In genomic region chr6:46719099-46719498, GRCh38 we compare ENCODE assay signal across 19 cellular contexts. TPM values are rescaled to one million over a fixed set of nuclear protein-coding genes. Genes with fewer than 3 reads are reported as not detected.
DNase-seq lines count a peak whose midpoint lies in the region; ATAC-seq, FAIRE-seq and TF ChIP-seq lines count a peak whose summit lies in the region.
"Had no signal": no experiment of that assay in that cellular context is flagged by ENCODE, and none has a peak within 500 bp of the region (broad histone marks: within the 10 kb centered on the region; RNA-seq: fewer than 3 reads in every experiment).

No MANE protein-coding gene starts in this region.

- no peak overlapping the region for H3K23ac ChIP-seq in IMR-90 (ENCODE audit: low read depth, low read length)

- FAIRE-seq in bronchial epithelial cell (lab: Jason Lieb, UNC) (peak; percentile 98), GM12892 (lab: Jason Lieb, UNC) (no peak)

- BruUV-seq in IMR-90 (replicated peaks; lab: Mats Ljungman, UMichigan) = no TSS peak

- CTCF ChIA-PET in IMR-90 (lab: Yijun Ruan, JAX) = no interaction called here
- CTCF ChIA-PET in activated CD4-positive, alpha-beta memory T cell treated with anti-CD3 and anti-CD28 coated beads, Interleukin-2, amount 10 ng/mL, durations not matched to agents 7 days and 5 days (lab: Charles Lee) = no interaction called here

- no peak for TF ChIP-seq CTCF in IMR-90 (conservative IDR thresholded peaks at IDR 0.05; ENCODE audit: low read depth, low read length)
- TF ChIP-seq CTCF in bronchial epithelial cell (IDR thresholded peaks at IDR 0.05; ENCODE audit: insufficient read depth, low read length, severe bottlenecking) = no peak
- TF ChIP-seq CTCF in mucosa of descending colon (IDR thresholded peaks at IDR 0.05) = no peak

- H3K27me3 ChIP-seq in IMR-90 (ENCODE audit: control insufficient read depth, insufficient read depth, low read length) = no peaks in the 10 kb centered on the region
- H3K27me3 ChIP-seq in bronchial epithelial cell (ENCODE audit: control insufficient read depth, insufficient read depth, low read length) = no peaks in the 10 kb centered on the region
- H3K27me3 ChIP-seq: BLaER1, gastrocnemius medialis had no signal

- H2BK15ac ChIP-seq in IMR-90 (ENCODE audit: low read depth, low read length) = no peak overlapping the region

- H3K18ac ChIP-seq in IMR-90 (ENCODE audit: low read depth, low read length) = no peak overlapping the region

- no peak overlapping the region for H4K91ac ChIP-seq in IMR-90 (ENCODE audit: insufficient read depth, low read depth, low read length)

- H2AK5ac ChIP-seq in IMR-90 (ENCODE audit: low read depth, low read length) = no peak overlapping the region

- no peak overlapping the region for H3K4ac ChIP-seq in IMR-90 (ENCODE audit: low read depth, low read length)

- H3K27ac ChIP-seq in IMR-90 (ENCODE audit: insufficient read depth, low read length) = no peak overlapping the region
- H3K27ac ChIP-seq: BLaER1, gastrocnemius medialis, VCaP had no signal

- POLR2A ChIA-PET in IMR-90 (lab: Charles Lee; ENCODE audit: unreplicated experiment) = no interaction called here
- POLR2A ChIA-PET in activated CD4-positive, alpha-beta memory T cell treated with anti-CD3 and anti-CD28 coated beads, Interleukin-2, amount 10 ng/mL, durations not matched to agents 7 days and 5 days (lab: Charles Lee) = no interaction called here

- no peaks in the 10 kb centered on the region for H3K9me3 Mint-ChIP-seq in activated CD4-positive, alpha-beta memory T cell treated with anti-CD3 and anti-CD28 coated beads, Interleukin-2, amount 10 ng/mL, durations not matched to agents 7 days and 5 days
- H3K9me3 Mint-ChIP-seq: IgD-negative memory B cell had no signal

- no peak overlapping the region for H2BK5ac ChIP-seq in IMR-90 (ENCODE audit: low read depth, low read length, poor library complexity, severe bottlenecking)

- H3K79me1 ChIP-seq in IMR-90 (ENCODE audit: low read depth in 1 of 2, low read length in 2 of 2) = no peaks in the 10 kb centered on the region

- H2BK20ac ChIP-seq in IMR-90 (ENCODE audit: low read depth, low read length) = no peak overlapping the region

- dilution Hi-C loops in IMR-90 (cut with HindIII; ENCODE audit: low sequenced_read_pairs, unreplicated experiment) = no loop called here

- DNase-seq in DMS53 treated with DMSO at 0.1 percent for 48 hours (lab: John Stamatoyannopoulos, UW; ENCODE audit: unreplicated experiment) (peak; percentile 71), IMR-90 (peak; percentile 41), bronchial epithelial cell (ENCODE audit: low read depth) (peak; percentile 98), mucosa of descending colon (no peak), GM12892 (ENCODE audit: insufficient read length) (no peak), NCI-H82 treated with DMSO at 0.1 percent for 48 hours (lab: John Stamatoyannopoulos, UW; ENCODE audit: unreplicated experiment) (no peak)
- no peak for DNase-seq in activated CD4-positive, alpha-beta memory T cell treated with anti-CD3 and anti-CD28 coated beads, Interleukin-2, amount 10 ng/mL, durations not matched to agents 7 days and 5 days
- DNase-seq: activated CD8-positive, alpha-beta memory T cell treated with anti-CD3 and anti-CD28 coated beads, Interleukin-2, amount 50 U/mL, for 48 hours; cortex of kidney; gastrocnemius medialis; HFFc6; NCI-H1694; NCI-H69; retina; SIG-M5 had no signal

- H4K8ac ChIP-seq in IMR-90 (ENCODE audit: low read depth in 2 of 2, low read length in 2 of 2) = no peak overlapping the region

- ATAC-seq in IMR-90 (ENCODE audit: low read depth) = no peak
- ATAC-seq in mucosa of descending colon = peak; percentile 57
- no peak for ATAC-seq in HG03442 (IDR thresholded peaks at IDR 0.05; ENCODE audit: unreplicated experiment)
- ATAC-seq: gastrocnemius medialis had no signal

- H3K36me3 ChIP-seq in IMR-90 (ENCODE audit: control insufficient read depth, insufficient read depth, low read length) = no peaks in the 10 kb centered on the region
- H3K36me3 ChIP-seq in bronchial epithelial cell (ENCODE audit: control insufficient read depth, insufficient read depth, low read length) = no peaks in the 10 kb centered on the region
- no peaks in the 10 kb centered on the region for H3K36me3 ChIP-seq in mucosa of descending colon (ENCODE audit: low read depth)
- H3K36me3 ChIP-seq: BLaER1, gastrocnemius medialis had no signal

- peaks cover 10% of the 10 kb centered on the region for H3K27me3 Mint-ChIP-seq in activated CD4-positive, alpha-beta memory T cell treated with anti-CD3 and anti-CD28 coated beads, Interleukin-2, amount 10 ng/mL, durations not matched to agents 7 days and 5 days

- no peaks in the 10 kb centered on the region for H4K20me1 ChIP-seq in IMR-90 (ENCODE audit: insufficient read depth, low read length)
- H4K20me1 ChIP-seq: BLaER1 had no signal

- no peak overlapping the region for H2AFZ ChIP-seq in IMR-90 (replicated peaks; ENCODE audit: low read length, poor library complexity)

- no peaks in the 10 kb centered on the region for H3K4me1 Mint-ChIP-seq in activated CD4-positive, alpha-beta memory T cell treated with anti-CD3 and anti-CD28 coated beads, Interleukin-2, amount 10 ng/mL, durations not matched to agents 7 days and 5 days

- no peak for TF ChIP-seq RAD21 in IMR-90 (IDR thresholded peaks at IDR 0.05; ENCODE audit: low read length)

- no peak overlapping the region for H3K56ac ChIP-seq in IMR-90 (ENCODE audit: extremely low read depth, insufficient read depth, low read length)

- H3K14ac ChIP-seq in IMR-90 (replicated peaks; ENCODE audit: low read depth, low read length) = no peak overlapping the region

- H3K9ac ChIP-seq in IMR-90 (ENCODE audit: low read depth, low read length) = no peak overlapping the region
- H3K9ac ChIP-seq: BLaER1 had no signal

- H3K9me3 ChIP-seq in IMR-90 (ENCODE audit: control insufficient read depth, insufficient read depth, low read length) (no peaks in the 10 kb centered on the region), mucosa of descending colon (no peaks in the 10 kb centered on the region)
- H3K9me3 ChIP-seq: BLaER1, gastrocnemius medialis had no signal

- H3K9me1 ChIP-seq in IMR-90 (ENCODE audit: insufficient read depth, low read length) = no peaks in the 10 kb centered on the region

- no peak overlapping the region for H3K27ac Mint-ChIP-seq in activated CD4-positive, alpha-beta memory T cell treated with anti-CD3 and anti-CD28 coated beads, Interleukin-2, amount 10 ng/mL, durations not matched to agents 7 days and 5 days
- H3K27ac Mint-ChIP-seq: HFFc6, IgD-negative memory B cell had no signal

- no peaks in the 10 kb centered on the region for H3K4me1 ChIP-seq in IMR-90 (ENCODE audit: control insufficient read depth, insufficient read depth, low read length)
- no peaks in the 10 kb centered on the region for H3K4me1 ChIP-seq in mucosa of descending colon (ENCODE audit: low read depth)
- H3K4me1 ChIP-seq: BLaER1, gastrocnemius medialis had no signal

- intact Hi-C loops in IMR-90 (cut with micrococcal nuclease) = no loop called here
- intact Hi-C loops in mucosa of descending colon (cut with DNase I, micrococcal nuclease) = no loop called here

- TF ChIP-seq POLR2A in IMR-90 (IDR thresholded peaks at IDR 0.05; ENCODE audit: low read depth, low read length) (no peak), GM12892 (IDR thresholded peaks at IDR 0.05; ENCODE audit: low read depth, low read length) (no peak)

- in situ Hi-C loops in IMR-90 (cut with MboI; ENCODE audit: low sequenced_read_pairs) = no loop called here

- H4K5ac ChIP-seq in IMR-90 (ENCODE audit: low read depth, low read length) = no peak overlapping the region

- no peak overlapping the region for H3K4me3 ChIP-seq in IMR-90 (ENCODE audit: insufficient read depth, low read depth, low read length)
- no peak overlapping the region for H3K4me3 ChIP-seq in bronchial epithelial cell (ENCODE audit: low read depth, low read length)
- no peak overlapping the region for H3K4me3 ChIP-seq in mucosa of descending colon
- H3K4me3 ChIP-seq: BLaER1, gastrocnemius medialis had no signal

- no peaks in the 10 kb centered on the region for H3K36me3 Mint-ChIP-seq in activated CD4-positive, alpha-beta memory T cell treated with anti-CD3 and anti-CD28 coated beads, Interleukin-2, amount 10 ng/mL, durations not matched to agents 7 days and 5 days (ENCODE audit: low read depth)

- no peak overlapping the region for H2BK120ac ChIP-seq in IMR-90 (ENCODE audit: low read depth, low read length)

- no peak overlapping the region for H3K4me2 ChIP-seq in IMR-90 (ENCODE audit: low read depth, low read length)
- H3K4me2 ChIP-seq: BLaER1 had no signal

- H3K4me3 Mint-ChIP-seq in activated CD4-positive, alpha-beta memory T cell treated with anti-CD3 and anti-CD28 coated beads, Interleukin-2, amount 10 ng/mL, durations not matched to agents 7 days and 5 days = no peak overlapping the region
- H3K4me3 Mint-ChIP-seq: HFFc6, IgD-negative memory B cell had no signal

- WGBS in IMR-90 (ENCODE audit: extremely low coverage in 2 of 2, insufficient read length in 1 of 2), 2 experiments = no CpG with 5 or more reads among the region's 1 CpG

- H2AK9ac ChIP-seq in IMR-90 (replicated peaks; ENCODE audit: low read depth, low read length, poor library complexity) = no peak overlapping the region

RNA-seq across cellular contexts. Expression of gene PLA2G7, which starts 16.1 kb away (rescaled TPM):
- total RNA-seq in IMR-90 (2012; rRNA removed) (not detected in 2 replicates), bronchial epithelial cell (not detected in 2 replicates), mucosa of descending colon (1 to 10 TPM; 2.2 to 3.1 (median 3.0) TPM)
- polyA plus RNA-seq in IMR-90 (2012; rRNA removed) = not detected in 2 replicates
- not detected in 2 replicates for polyA plus RNA-seq in IMR-90 (2012; cell fraction: cytosol; rRNA removed)
- polyA plus RNA-seq in IMR-90 (2012; cell fraction: nucleus; rRNA removed; ENCODE audit: low replicate concordance) = not detected in 2 replicates
- not detected for polyA plus RNA-seq in GM12892 (2012; ENCODE audit: missing spikeins)
- total RNA-seq in activated CD4-positive, alpha-beta memory T cell treated with anti-CD3 and anti-CD28 coated beads, Interleukin-2, amount 10 ng/mL, durations not matched to agents 7 days and 5 days = not detected
- total RNA-seq: gastrocnemius medialis, HFFc6 had no signal
- polyA plus RNA-seq: IgD-negative memory B cell had no signal

RNA-seq across cellular contexts. Expression of gene ANKRD66, which starts 27.6 kb away (rescaled TPM):
- total RNA-seq in IMR-90 (2012; rRNA removed) = not detected in 2 replicates
- polyA plus RNA-seq in IMR-90 (2012; rRNA removed) = not detected in 2 replicates
- not detected in 2 replicates for polyA plus RNA-seq in IMR-90 (2012; cell fraction: cytosol; rRNA removed)
- not detected in 2 replicates for polyA plus RNA-seq in IMR-90 (2012; cell fraction: nucleus; rRNA removed; ENCODE audit: low replicate concordance)
- total RNA-seq in bronchial epithelial cell = not detected in 2 replicates
- not detected for total RNA-seq in mucosa of descending colon
- polyA plus RNA-seq in GM12892 (2012; ENCODE audit: missing spikeins) = not detected
- not detected for total RNA-seq in activated CD4-positive, alpha-beta memory T cell treated with anti-CD3 and anti-CD28 coated beads, Interleukin-2, amount 10 ng/mL, durations not matched to agents 7 days and 5 days
- total RNA-seq: gastrocnemius medialis, HFFc6 had no signal
- polyA plus RNA-seq: IgD-negative memory B cell had no signal

RNA-seq across cellular contexts. Expression of gene TDRD6, which starts 31.4 kb away (rescaled TPM):
- not detected in 2 replicates for total RNA-seq in IMR-90 (2012; rRNA removed)
- not detected in 2 replicates for polyA plus RNA-seq in IMR-90 (2012; rRNA removed)
- polyA plus RNA-seq in IMR-90 (2012; cell fraction: cytosol; rRNA removed) = not detected in 2 replicates
- polyA plus RNA-seq in IMR-90 (2012; cell fraction: nucleus; rRNA removed; ENCODE audit: low replicate concordance) = 0.01 TPM in 2 replicates
- 0.26 TPM in 2 replicates for total RNA-seq in bronchial epithelial cell
- 1 to 10 TPM in 1 of 3 donors, under 1 TPM in 2; 0.39 to 1.9 (median 0.52) TPM for total RNA-seq in mucosa of descending colon
- not detected for polyA plus RNA-seq in GM12892 (2012; ENCODE audit: missing spikeins)
- total RNA-seq in activated CD4-positive, alpha-beta memory T cell treated with anti-CD3 and anti-CD28 coated beads, Interleukin-2, amount 10 ng/mL, durations not matched to agents 7 days and 5 days = not detected
- total RNA-seq: HFFc6 had no signal
- polyA plus RNA-seq: IgD-negative memory B cell had no signal

Comparison
In these comparisons a context has a peak if more than half of its experiments do, and no peak if none do; other contexts are left out.
1. DNase-seq: peak in DMS53 treated with DMSO at 0.1 percent for 48 hours (single experiment), IMR-90 (single experiment) and bronchial epithelial cell (single experiment); none in mucosa of descending colon (0 of 3), GM12892 (single experiment), activated CD4-positive, alpha-beta memory T cell treated with anti-CD3 and anti-CD28 coated beads, Interleukin-2, amount 10 ng/mL, durations not matched to agents 7 days and 5 days (single experiment) and NCI-H82 treated with DMSO at 0.1 percent for 48 hours (single experiment).